1 cellular context compared by ENCODE assay signal in the genomic region with DNA sequence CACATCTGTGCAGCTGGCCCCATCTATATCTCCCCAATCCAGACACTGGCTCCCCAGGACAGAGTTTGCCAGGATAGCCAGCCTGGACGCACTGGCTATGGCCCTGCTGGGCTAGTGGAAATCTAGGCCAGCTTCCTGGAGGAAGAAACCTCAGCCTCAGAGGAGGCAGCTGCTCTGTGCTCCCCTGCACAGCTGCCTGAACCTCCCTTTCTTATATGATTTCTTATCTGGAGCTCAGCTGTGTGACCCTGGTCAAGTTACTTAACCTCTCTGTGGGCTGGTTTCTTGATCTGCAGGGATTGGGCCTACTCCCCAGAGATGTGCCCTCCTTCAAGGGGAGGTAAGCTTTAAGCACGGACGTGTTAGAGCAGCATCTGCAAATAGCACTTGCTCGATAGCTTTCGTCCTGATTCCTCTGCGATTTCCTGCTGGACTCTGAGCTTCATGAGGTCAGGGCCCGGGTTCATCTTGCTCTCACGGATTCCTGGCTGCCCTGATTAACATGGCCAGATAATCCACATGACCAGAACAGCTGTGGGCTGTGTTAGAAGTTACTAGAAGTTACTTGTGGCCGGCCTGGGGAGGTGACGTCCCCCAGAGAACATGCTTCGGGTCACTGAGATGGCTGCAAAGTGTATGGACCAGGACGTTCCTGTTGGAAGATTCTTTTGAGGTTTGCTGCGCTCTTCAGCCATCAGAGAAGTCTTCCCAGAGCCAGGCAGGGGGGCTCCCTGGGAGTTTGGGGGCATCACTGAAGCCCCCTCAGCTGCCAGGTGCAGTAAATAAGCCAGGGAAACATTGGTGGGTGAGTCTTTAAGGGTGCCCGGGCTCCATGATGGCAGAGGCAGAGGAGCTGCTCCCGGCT.
TF ChIP-seq lines count a peak whose summit lies in the region.

No MANE protein-coding gene starts in this region.

TF ChIP-seq in K562, 482 proteins besides CTCF, POLR2A, EP300 and RAD21 (continues in another document):
- no peak for TF ChIP-seq MTA2 (IDR thresholded peaks at IDR 0.05; ENCODE audit: low read depth)
- TF ChIP-seq EP400 (IDR thresholded peaks at IDR 0.05) = no peak
- TF ChIP-seq, protein P1, sequence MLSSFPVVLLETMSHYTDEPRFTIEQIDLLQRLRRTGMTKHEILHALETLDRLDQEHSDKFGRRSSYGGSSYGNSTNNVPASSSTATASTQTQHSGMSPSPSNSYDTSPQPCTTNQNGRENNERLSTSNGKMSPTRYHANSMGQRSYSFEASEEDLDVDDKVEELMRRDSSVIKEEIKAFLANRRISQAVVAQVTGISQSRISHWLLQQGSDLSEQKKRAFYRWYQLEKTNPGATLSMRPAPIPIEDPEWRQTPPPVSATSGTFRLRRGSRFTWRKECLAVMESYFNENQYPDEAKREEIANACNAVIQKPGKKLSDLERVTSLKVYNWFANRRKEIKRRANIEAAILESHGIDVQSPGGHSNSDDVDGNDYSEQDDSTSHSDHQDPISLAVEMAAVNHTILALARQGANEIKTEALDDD (IDR thresholded peaks at IDR 0.05) = peak; percentile 64; the same call in 1 of the 2 replicates
- TF ChIP-seq CHD4 (IDR thresholded peaks at IDR 0.05; ENCODE audit: insufficient read depth, insufficient replicate concordance, low read depth, low read length, poor library complexity, severe bottlenecking) = no peak
- TF ChIP-seq YY1 (IDR thresholded peaks at IDR 0.05; ENCODE audit: borderline replicate concordance in 1 of 3, control insufficient read depth in 1 of 3, extremely low read depth in 1 of 3, insufficient read depth in 3 of 3, insufficient read length in 1 of 3, insufficient replicate concordance in 2 of 3, low read depth in 1 of 3, low read length in 2 of 3) = no peak
- no peak for TF ChIP-seq NFE2 (IDR thresholded peaks at IDR 0.05; ENCODE audit: low read depth)
- TF ChIP-seq CBFA2T3 (IDR thresholded peaks at IDR 0.05) = peak; percentile 63
- TF ChIP-seq, protein P2, sequence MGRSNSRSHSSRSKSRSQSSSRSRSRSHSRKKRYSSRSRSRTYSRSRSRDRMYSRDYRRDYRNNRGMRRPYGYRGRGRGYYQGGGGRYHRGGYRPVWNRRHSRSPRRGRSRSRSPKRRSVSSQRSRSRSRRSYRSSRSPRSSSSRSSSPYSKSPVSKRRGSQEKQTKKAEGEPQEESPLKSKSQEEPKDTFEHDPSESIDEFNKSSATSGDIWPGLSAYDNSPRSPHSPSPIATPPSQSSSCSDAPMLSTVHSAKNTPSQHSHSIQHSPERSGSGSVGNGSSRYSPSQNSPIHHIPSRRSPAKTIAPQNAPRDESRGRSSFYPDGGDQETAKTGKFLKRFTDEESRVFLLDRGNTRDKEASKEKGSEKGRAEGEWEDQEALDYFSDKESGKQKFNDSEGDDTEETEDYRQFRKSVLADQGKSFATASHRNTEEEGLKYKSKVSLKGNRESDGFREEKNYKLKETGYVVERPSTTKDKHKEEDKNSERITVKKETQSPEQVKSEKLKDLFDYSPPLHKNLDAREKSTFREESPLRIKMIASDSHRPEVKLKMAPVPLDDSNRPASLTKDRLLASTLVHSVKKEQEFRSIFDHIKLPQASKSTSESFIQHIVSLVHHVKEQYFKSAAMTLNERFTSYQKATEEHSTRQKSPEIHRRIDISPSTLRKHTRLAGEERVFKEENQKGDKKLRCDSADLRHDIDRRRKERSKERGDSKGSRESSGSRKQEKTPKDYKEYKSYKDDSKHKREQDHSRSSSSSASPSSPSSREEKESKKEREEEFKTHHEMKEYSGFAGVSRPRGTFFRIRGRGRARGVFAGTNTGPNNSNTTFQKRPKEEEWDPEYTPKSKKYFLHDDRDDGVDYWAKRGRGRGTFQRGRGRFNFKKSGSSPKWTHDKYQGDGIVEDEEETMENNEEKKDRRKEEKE (IDR thresholded peaks at IDR 0.05; ENCODE audit: borderline replicate concordance in 1 of 2, control insufficient read depth in 1 of 2, low read depth in 2 of 2, low read length in 1 of 2) = no peak
- TF ChIP-seq, protein P3, sequence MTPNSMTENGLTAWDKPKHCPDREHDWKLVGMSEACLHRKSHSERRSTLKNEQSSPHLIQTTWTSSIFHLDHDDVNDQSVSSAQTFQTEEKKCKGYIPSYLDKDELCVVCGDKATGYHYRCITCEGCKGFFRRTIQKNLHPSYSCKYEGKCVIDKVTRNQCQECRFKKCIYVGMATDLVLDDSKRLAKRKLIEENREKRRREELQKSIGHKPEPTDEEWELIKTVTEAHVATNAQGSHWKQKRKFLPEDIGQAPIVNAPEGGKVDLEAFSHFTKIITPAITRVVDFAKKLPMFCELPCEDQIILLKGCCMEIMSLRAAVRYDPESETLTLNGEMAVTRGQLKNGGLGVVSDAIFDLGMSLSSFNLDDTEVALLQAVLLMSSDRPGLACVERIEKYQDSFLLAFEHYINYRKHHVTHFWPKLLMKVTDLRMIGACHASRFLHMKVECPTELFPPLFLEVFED (CRISPR knock-in tag; conservative IDR thresholded peaks at IDR 0.05) = no peak
- no peak for TF ChIP-seq NCOA2 (IDR thresholded peaks at IDR 0.05; ENCODE audit: partially characterized antibody in 2 of 2)
- TF ChIP-seq, protein P4, sequence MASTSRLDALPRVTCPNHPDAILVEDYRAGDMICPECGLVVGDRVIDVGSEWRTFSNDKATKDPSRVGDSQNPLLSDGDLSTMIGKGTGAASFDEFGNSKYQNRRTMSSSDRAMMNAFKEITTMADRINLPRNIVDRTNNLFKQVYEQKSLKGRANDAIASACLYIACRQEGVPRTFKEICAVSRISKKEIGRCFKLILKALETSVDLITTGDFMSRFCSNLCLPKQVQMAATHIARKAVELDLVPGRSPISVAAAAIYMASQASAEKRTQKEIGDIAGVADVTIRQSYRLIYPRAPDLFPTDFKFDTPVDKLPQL (IDR thresholded peaks at IDR 0.05; ENCODE audit: extremely low read depth, insufficient read length) = no peak
- TF ChIP-seq ESRRB (CRISPR knock-in tag; IDR thresholded peaks at IDR 0.05; ENCODE audit: borderline replicate concordance) = no peak
- TF ChIP-seq, protein P5, sequence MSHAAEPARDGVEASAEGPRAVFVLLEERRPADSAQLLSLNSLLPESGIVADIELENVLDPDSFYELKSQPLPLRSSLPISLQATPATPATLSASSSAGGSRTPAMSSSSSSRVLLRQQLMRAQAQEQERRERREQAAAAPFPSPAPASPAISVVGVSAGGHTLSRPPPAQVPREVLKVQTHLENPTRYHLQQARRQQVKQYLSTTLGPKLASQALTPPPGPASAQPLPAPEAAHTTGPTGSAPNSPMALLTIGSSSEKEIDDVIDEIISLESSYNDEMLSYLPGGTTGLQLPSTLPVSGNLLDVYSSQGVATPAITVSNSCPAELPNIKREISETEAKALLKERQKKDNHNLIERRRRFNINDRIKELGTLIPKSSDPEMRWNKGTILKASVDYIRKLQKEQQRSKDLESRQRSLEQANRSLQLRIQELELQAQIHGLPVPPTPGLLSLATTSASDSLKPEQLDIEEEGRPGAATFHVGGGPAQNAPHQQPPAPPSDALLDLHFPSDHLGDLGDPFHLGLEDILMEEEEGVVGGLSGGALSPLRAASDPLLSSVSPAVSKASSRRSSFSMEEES (CRISPR knock-in tag; IDR thresholded peaks at IDR 0.05) = no peak
- TF ChIP-seq ZNF589 (CRISPR knock-in tag; IDR thresholded peaks at IDR 0.05; ENCODE audit: low read depth) = no peak
- TF ChIP-seq CBFB (CRISPR knock-in tag; IDR thresholded peaks at IDR 0.05) = no peak
- TF ChIP-seq ZNF124 (CRISPR knock-in tag; IDR thresholded peaks at IDR 0.05) = no peak
- no peak for TF ChIP-seq SOX6 (IDR thresholded peaks at IDR 0.05)
- no peak for TF ChIP-seq CCAR2 (IDR thresholded peaks at IDR 0.05; ENCODE audit: low read depth, low read length)
- TF ChIP-seq ELF2 (CRISPR knock-in tag; IDR thresholded peaks at IDR 0.05) = no peak
- TF ChIP-seq HDAC2 (IDR thresholded peaks at IDR 0.05) = peak; percentile 84
- TF ChIP-seq SNIP1 (IDR thresholded peaks at IDR 0.05; ENCODE audit: low read depth) = no peak
- TF ChIP-seq, protein P6, sequence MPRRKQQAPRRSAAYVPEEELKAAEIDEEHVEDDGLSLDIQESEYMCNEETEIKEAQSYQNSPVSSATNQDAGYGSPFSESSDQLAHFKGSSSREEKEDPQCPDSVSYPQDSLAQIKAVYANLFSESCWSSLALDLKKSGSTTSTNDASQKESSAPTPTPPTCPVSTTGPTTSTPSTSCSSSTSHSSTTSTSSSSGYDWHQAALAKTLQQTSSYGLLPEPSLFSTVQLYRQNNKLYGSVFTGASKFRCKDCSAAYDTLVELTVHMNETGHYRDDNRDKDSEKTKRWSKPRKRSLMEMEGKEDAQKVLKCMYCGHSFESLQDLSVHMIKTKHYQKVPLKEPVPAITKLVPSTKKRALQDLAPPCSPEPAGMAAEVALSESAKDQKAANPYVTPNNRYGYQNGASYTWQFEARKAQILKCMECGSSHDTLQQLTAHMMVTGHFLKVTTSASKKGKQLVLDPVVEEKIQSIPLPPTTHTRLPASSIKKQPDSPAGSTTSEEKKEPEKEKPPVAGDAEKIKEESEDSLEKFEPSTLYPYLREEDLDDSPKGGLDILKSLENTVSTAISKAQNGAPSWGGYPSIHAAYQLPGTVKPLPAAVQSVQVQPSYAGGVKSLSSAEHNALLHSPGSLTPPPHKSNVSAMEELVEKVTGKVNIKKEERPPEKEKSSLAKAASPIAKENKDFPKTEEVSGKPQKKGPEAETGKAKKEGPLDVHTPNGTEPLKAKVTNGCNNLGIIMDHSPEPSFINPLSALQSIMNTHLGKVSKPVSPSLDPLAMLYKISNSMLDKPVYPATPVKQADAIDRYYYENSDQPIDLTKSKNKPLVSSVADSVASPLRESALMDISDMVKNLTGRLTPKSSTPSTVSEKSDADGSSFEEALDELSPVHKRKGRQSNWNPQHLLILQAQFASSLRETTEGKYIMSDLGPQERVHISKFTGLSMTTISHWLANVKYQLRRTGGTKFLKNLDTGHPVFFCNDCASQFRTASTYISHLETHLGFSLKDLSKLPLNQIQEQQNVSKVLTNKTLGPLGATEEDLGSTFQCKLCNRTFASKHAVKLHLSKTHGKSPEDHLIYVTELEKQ (CRISPR knock-in tag; IDR thresholded peaks at IDR 0.05) = no peak
- no peak for TF ChIP-seq POLR2AphosphoS2 (IDR thresholded peaks at IDR 0.05; ENCODE audit: low read length)
- no peak for TF ChIP-seq ZNF79 (CRISPR knock-in tag; IDR thresholded peaks at IDR 0.05; ENCODE audit: low read depth)
- TF ChIP-seq TOE1 (IDR thresholded peaks at IDR 0.05; ENCODE audit: borderline replicate concordance) = no peak
- no peak for TF ChIP-seq TOE1 (CRISPR knock-in tag; IDR thresholded peaks at IDR 0.05; ENCODE audit: borderline replicate concordance, low read depth)
- TF ChIP-seq HNRNPLL (IDR thresholded peaks at IDR 0.05; ENCODE audit: low read depth, low read length, poor library complexity, severe bottlenecking) = no peak
- TF ChIP-seq, protein P7, sequence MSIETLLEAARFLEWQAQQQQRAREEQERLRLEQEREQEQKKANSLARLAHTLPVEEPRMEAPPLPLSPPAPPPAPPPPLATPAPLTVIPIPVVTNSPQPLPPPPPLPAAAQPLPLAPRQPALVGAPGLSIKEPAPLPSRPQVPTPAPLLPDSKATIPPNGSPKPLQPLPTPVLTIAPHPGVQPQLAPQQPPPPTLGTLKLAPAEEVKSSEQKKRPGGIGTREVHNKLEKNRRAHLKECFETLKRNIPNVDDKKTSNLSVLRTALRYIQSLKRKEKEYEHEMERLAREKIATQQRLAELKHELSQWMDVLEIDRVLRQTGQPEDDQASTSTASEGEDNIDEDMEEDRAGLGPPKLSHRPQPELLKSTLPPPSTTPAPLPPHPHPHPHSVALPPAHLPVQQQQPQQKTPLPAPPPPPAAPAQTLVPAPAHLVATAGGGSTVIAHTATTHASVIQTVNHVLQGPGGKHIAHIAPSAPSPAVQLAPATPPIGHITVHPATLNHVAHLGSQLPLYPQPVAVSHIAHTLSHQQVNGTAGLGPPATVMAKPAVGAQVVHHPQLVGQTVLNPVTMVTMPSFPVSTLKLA (conservative IDR thresholded peaks at IDR 0.05) = no peak
- TF ChIP-seq, protein P8, sequence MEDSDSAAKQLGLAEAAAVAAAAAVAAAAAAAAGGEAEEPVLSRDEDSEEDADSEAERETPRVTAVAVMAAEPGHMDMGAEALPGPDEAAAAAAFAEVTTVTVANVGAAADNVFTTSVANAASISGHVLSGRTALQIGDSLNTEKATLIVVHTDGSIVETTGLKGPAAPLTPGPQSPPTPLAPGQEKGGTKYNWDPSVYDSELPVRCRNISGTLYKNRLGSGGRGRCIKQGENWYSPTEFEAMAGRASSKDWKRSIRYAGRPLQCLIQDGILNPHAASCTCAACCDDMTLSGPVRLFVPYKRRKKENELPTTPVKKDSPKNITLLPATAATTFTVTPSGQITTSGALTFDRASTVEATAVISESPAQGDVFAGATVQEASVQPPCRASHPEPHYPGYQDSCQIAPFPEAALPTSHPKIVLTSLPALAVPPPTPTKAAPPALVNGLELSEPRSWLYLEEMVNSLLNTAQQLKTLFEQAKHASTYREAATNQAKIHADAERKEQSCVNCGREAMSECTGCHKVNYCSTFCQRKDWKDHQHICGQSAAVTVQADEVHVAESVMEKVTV (CRISPR knock-in tag; IDR thresholded peaks at IDR 0.05) = no peak
- TF ChIP-seq POLR3G (IDR thresholded peaks at IDR 0.05; ENCODE audit: extremely low read depth, insufficient read length, insufficient replicate concordance) = no peak
- 0 out of 2 replicates have a peak, but pooled peaks have one; percentile 23 for TF ChIP-seq CBX1 (IDR thresholded peaks at IDR 0.05; ENCODE audit: low read depth)
- TF ChIP-seq, protein P9, sequence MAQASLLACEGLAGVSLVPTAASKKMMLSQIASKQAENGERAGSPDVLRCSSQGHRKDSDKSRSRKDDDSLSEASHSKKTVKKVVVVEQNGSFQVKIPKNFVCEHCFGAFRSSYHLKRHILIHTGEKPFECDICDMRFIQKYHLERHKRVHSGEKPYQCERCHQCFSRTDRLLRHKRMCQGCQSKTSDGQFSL (CRISPR knock-in tag; IDR thresholded peaks at IDR 0.05) = no peak
- TF ChIP-seq, protein P9 (tag; IDR thresholded peaks at IDR 0.05) = no peak
- TF ChIP-seq RBM39 (optimal IDR thresholded peaks at IDR 0.05; ENCODE audit: low read depth, low read length) = no peak
- TF ChIP-seq, protein P10, sequence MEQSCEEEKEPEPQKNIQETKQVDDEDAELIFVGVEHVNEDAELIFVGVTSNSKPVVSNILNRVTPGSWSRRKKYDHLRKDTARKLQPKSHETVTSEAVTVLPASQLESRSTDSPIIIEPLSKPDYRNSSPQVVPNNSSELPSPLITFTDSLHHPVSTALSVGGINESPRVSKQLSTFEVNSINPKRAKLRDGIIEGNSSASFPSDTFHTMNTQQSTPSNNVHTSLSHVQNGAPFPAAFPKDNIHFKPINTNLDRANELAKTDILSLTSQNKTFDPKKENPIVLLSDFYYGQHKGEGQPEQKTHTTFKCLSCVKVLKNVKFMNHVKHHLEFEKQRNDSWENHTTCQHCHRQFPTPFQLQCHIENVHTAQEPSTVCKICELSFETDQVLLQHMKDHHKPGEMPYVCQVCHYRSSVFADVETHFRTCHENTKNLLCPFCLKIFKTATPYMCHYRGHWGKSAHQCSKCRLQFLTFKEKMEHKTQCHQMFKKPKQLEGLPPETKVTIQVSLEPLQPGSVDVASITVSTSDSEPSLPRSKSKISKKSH (CRISPR knock-in tag; IDR thresholded peaks at IDR 0.05) = no peak
- TF ChIP-seq, protein P11, sequence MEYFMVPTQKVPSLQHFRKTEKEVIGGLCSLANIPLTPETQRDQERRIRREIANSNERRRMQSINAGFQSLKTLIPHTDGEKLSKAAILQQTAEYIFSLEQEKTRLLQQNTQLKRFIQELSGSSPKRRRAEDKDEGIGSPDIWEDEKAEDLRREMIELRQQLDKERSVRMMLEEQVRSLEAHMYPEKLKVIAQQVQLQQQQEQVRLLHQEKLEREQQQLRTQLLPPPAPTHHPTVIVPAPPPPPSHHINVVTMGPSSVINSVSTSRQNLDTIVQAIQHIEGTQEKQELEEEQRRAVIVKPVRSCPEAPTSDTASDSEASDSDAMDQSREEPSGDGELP (CRISPR knock-in tag; IDR thresholded peaks at IDR 0.05; ENCODE audit: borderline replicate concordance) = peak; percentile 60
- TF ChIP-seq ZZZ3 (IDR thresholded peaks at IDR 0.05) = no peak
